ENCODE assay signal across 6 cellular contexts in the genomic region with DNA sequence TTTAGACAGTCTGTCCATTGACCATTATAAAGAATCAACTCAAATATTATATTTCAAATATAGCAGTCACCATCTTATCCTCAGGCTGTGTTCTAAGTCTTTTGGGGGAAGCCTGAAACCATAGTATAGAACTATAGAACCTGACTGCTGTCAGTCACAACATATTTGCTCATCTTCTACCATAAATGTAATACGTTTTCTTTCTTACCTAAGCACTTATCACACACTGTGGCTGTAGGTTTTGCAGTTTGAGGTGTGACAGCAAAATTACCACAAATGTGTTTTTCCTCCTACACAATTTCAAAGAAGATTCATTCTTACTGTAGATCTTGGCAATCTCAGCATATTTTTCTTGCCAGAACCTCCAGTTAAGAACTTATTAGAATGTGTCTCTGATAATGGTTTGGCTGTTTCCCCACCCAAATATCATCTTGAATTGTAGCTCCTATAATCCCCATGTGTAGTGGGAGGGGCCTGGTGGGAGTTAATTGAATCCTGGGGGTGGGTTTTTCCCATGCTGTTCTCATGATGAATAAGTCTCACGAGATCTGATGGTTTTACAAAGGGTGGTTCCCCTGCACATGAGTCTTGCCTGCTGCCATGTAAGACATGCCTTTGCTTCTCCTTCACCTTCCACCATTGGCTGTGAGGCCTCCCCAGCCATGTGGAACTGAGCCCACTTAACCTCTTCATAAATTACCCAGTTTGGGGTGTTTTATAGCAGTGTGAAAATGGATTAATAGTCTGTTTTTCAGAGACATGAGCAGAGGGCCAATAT. TPM values are rescaled to one million over a fixed set of nuclear protein-coding genes. Genes with fewer than 3 reads are reported as not detected.
"Had no signal": no experiment of that assay in that cellular context is flagged by ENCODE, and none has a peak within 500 bp of the region (broad histone marks: within the 10 kb centered on the region; RNA-seq: fewer than 3 reads in every experiment).

No MANE protein-coding gene starts in this region.

RNA-seq across cellular contexts. Expression of a gene that starts 2.7 kb away (rescaled TPM):
- total RNA-seq: M059J, PC-3, Peyer's patch, Right ventricle myocardium superior, SJSA1 had no signal
- polyA plus RNA-seq: SK-N-SH had no signal

RNA-seq across cellular contexts. Expression of a gene that starts 30.5 kb away (rescaled TPM):
- total RNA-seq: M059J, PC-3, Peyer's patch, Right ventricle myocardium superior, SJSA1 had no signal
- polyA plus RNA-seq: SK-N-SH had no signal

RNA-seq across cellular contexts. Expression of a gene that starts 39.8 kb away (rescaled TPM):
- total RNA-seq: M059J, PC-3, Peyer's patch, Right ventricle myocardium superior, SJSA1 had no signal
- polyA plus RNA-seq: SK-N-SH had no signal

RNA-seq across cellular contexts. Expression of a gene that starts 45.7 kb away (rescaled TPM):
- total RNA-seq: M059J, PC-3, Peyer's patch, Right ventricle myocardium superior, SJSA1 had no signal
- polyA plus RNA-seq: SK-N-SH had no signal
